15 cellular contexts compared by ENCODE assay signal in the genomic region with DNA sequence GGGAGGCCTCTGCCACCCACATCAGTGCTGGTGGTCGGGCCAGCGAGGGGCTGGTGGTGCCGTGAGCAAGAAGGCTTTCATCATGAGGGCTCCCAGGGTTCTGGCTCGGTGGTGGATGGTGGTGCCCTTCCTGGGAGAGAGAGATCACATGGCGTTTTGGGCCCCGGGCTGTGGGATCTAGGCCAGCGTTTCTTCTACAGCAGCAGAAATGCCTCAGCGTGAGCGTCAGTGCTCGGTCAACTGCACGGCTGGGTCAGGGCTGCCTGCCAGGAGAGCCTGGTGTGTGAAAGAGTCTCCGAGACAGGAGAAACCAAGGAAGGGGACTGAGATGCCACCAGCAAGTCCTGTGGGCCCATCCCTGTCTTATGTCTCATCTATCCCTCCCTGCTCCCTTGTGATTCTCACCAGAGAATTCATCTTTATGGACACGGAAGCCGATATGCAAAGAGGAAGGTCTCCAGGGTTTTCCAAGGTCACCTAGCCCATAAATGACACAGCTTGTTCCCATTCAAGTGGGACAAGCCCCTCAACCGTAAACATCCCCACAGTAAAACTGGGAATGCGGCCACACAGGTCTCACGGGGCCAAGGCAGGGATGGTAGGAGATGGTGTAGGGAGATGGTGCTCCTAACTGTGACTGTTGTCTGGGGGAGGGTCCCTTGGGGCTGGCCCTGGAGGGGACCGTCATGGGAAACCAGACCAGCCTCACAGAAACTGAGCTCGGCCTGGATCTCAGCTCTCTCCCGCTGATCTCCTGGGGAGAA.
DNase-seq lines count a peak whose midpoint lies in the region; ATAC-seq and TF ChIP-seq lines count a peak whose summit lies in the region.
"Had no signal": no experiment of that assay in that cellular context is flagged by ENCODE, and none has a peak within 500 bp of the region (broad histone marks: within the 10 kb centered on the region; RNA-seq: fewer than 3 reads in every experiment).

No MANE protein-coding gene starts in this region.

- POLR2A ChIA-PET in activated CD4-positive, alpha-beta T cell treated with anti-CD3 and anti-CD28 coated beads, Interleukin-2, amount 10 ng/mL, durations not matched to agents 7 days and 5 days (lab: Charles Lee), result no interaction called here
- POLR2A ChIA-PET in WTC11 (lab: Charles Lee), result no interaction called here

- in situ Hi-C loops in Caki2 (cut with HindIII; ENCODE audit: low pct_unique_long_range_greater_than_20kb, low sequenced_read_pairs) (no loop called here), brain microvascular endothelial cell (cut with HindIII; ENCODE audit: low pct_ligation_motif_present, low sequenced_read_pairs) (no loop called here)

- H3K9me3 Mint-ChIP-seq in activated CD4-positive, alpha-beta T cell treated with anti-CD3 and anti-CD28 coated beads, Interleukin-2, amount 10 ng/mL, durations not matched to agents 7 days and 5 days, result no peaks in the 10 kb centered on the region
- H3K9me3 Mint-ChIP-seq in WTC11, result no peaks in the 10 kb centered on the region
- H3K9me3 Mint-ChIP-seq: activated naive CD8-positive, alpha-beta T cell treated with anti-CD3 and anti-CD28 coated beads, Interleukin-2, amount 10 ng/mL, durations not matched to agents 7 days and 5 days had no signal

- intact Hi-C loops in left ventricle myocardium inferior (cut with micrococcal nuclease), result no loop called here

- no peaks in the 10 kb centered on the region for H3K27me3 Mint-ChIP-seq in activated CD4-positive, alpha-beta T cell treated with anti-CD3 and anti-CD28 coated beads, Interleukin-2, amount 10 ng/mL, durations not matched to agents 7 days and 5 days
- H3K27me3 Mint-ChIP-seq in WTC11 (ENCODE audit: low read depth), result no peaks in the 10 kb centered on the region
- H3K27me3 Mint-ChIP-seq: activated naive CD8-positive, alpha-beta T cell treated with anti-CD3 and anti-CD28 coated beads, Interleukin-2, amount 10 ng/mL, durations not matched to agents 7 days and 5 days had no signal

- no peaks in the 10 kb centered on the region for H3K4me1 Mint-ChIP-seq in activated CD4-positive, alpha-beta T cell treated with anti-CD3 and anti-CD28 coated beads, Interleukin-2, amount 10 ng/mL, durations not matched to agents 7 days and 5 days
- peaks cover 3% of the 10 kb centered on the region; the same call in 1 of the 2 replicates for H3K4me1 Mint-ChIP-seq in WTC11
- H3K4me1 Mint-ChIP-seq: activated naive CD8-positive, alpha-beta T cell treated with anti-CD3 and anti-CD28 coated beads, Interleukin-2, amount 10 ng/mL, durations not matched to agents 7 days and 5 days had no signal

- H3K4me3 Mint-ChIP-seq in activated CD4-positive, alpha-beta T cell treated with anti-CD3 and anti-CD28 coated beads, Interleukin-2, amount 10 ng/mL, durations not matched to agents 7 days and 5 days, result no peak overlapping the region
- H3K4me3 Mint-ChIP-seq in WTC11, result no peak overlapping the region
- H3K4me3 Mint-ChIP-seq: activated naive CD8-positive, alpha-beta T cell treated with anti-CD3 and anti-CD28 coated beads, Interleukin-2, amount 10 ng/mL, durations not matched to agents 7 days and 5 days had no signal

- H3K36me3 Mint-ChIP-seq in activated CD4-positive, alpha-beta T cell treated with anti-CD3 and anti-CD28 coated beads, Interleukin-2, amount 10 ng/mL, durations not matched to agents 7 days and 5 days (ENCODE audit: low read depth), result no peaks in the 10 kb centered on the region
- H3K36me3 Mint-ChIP-seq in WTC11, result no peaks in the 10 kb centered on the region
- H3K36me3 Mint-ChIP-seq: activated naive CD8-positive, alpha-beta T cell treated with anti-CD3 and anti-CD28 coated beads, Interleukin-2, amount 10 ng/mL, durations not matched to agents 7 days and 5 days had no signal

- peaks cover 4% of the 10 kb centered on the region for H3K27me3 ChIP-seq in brain microvascular endothelial cell (replicated peaks)
- peaks cover 10% of the 10 kb centered on the region for H3K27me3 ChIP-seq in left ventricle myocardium inferior (ENCODE audit: low read depth)

- H3K9me3 ChIP-seq in left ventricle myocardium inferior (replicated peaks), result no peaks in the 10 kb centered on the region

- H3K27ac Mint-ChIP-seq in activated CD4-positive, alpha-beta T cell treated with anti-CD3 and anti-CD28 coated beads, Interleukin-2, amount 10 ng/mL, durations not matched to agents 7 days and 5 days, result no peak overlapping the region
- H3K27ac Mint-ChIP-seq in WTC11, result no peak overlapping the region
- H3K27ac Mint-ChIP-seq: activated naive CD8-positive, alpha-beta T cell treated with anti-CD3 and anti-CD28 coated beads, Interleukin-2, amount 10 ng/mL, durations not matched to agents 7 days and 5 days had no signal

- H3K4me1 ChIP-seq in left ventricle myocardium inferior, result peaks cover 23% of the 10 kb centered on the region
- H3K4me1 ChIP-seq: foreskin keratinocyte had no signal

- H3K36me3 ChIP-seq in brain microvascular endothelial cell (replicated peaks) (no peaks in the 10 kb centered on the region), left ventricle myocardium inferior (no peaks in the 10 kb centered on the region)

- CTCF ChIA-PET in activated CD4-positive, alpha-beta T cell treated with anti-CD3 and anti-CD28 coated beads, Interleukin-2, amount 10 ng/mL, durations not matched to agents 7 days and 5 days (lab: Charles Lee), result no interaction called here
- CTCF ChIA-PET in WTC11 (lab: Charles Lee), result interaction anchor here (0.6 kb wide), 1 partner anchor 234 kb away, joined by 4 read pairs; no protein-coding TSS in a partner anchor

- H3K27ac ChIP-seq in brain microvascular endothelial cell (no peak overlapping the region), left ventricle myocardium inferior (replicated peaks) (peak overlapping the region; percentile 72)
- H3K27ac ChIP-seq: foreskin keratinocyte, HL-60, VCaP had no signal

- ATAC-seq in WTC11, result no peak
- ATAC-seq: foreskin keratinocyte, SK-N-SH treated with all-trans-retinoic acid at 6 μM for 48 hours had no signal

- peak; percentile 47 for DNase-seq in Caki2 (ENCODE audit: low read depth)
- DNase-seq in brain microvascular endothelial cell, result peak; percentile 33
- DNase-seq in left ventricle myocardium inferior, result peak; percentile 71
- DNase-seq in putamen (ENCODE audit: low spot score), result peak; percentile 72
- DNase-seq in activated CD8-positive, alpha-beta memory T cell treated with anti-CD3 and anti-CD28 coated beads, Interleukin-2, amount 50 U/mL, for 4 hours, result no peak
- DNase-seq in activated CD4-positive, alpha-beta T cell treated with anti-CD3 and anti-CD28 coated beads, Interleukin-2, amount 10 ng/mL, durations not matched to agents 7 days and 5 days, result no peak
- no peak for DNase-seq in WTC11 (ENCODE audit: low spot score)
- no peak for DNase-seq in NCI-H1694 treated with DMSO at 0.1 percent for 48 hours (lab: John Stamatoyannopoulos, UW)
- DNase-seq: activated naive CD8-positive, alpha-beta T cell treated with anti-CD3 and anti-CD28 coated beads, Interleukin-2, amount 10 ng/mL, durations not matched to agents 7 days and 5 days; DMS79 treated with DMSO at 0.1 percent for 48 hours; NCI-H2171 treated with DMSO at 0.1 percent for 48 hours had no signal

- no peak for TF ChIP-seq CTCF in brain microvascular endothelial cell (IDR thresholded peaks at IDR 0.05; ENCODE audit: low read depth, low read length, missing control alignments)
- no peak for TF ChIP-seq CTCF in left ventricle myocardium inferior (IDR thresholded peaks at IDR 0.05; ENCODE audit: borderline replicate concordance)
- TF ChIP-seq CTCF in WTC11 (IDR thresholded peaks at IDR 0.05), result no peak

- H3K4me3 ChIP-seq in brain microvascular endothelial cell (ENCODE audit: low read depth, low read length), result no peak overlapping the region
- H3K4me3 ChIP-seq in left ventricle myocardium inferior, result peak overlapping the region; percentile 14

TF ChIP-seq in WTC11, 78 proteins besides CTCF, POLR2A, EP300 and RAD21 (continues in another document):
- no peak for TF ChIP-seq ZNF121 (CRISPR knock-in tag; IDR thresholded peaks at IDR 0.05)
- TF ChIP-seq MXD4 (CRISPR knock-in tag; IDR thresholded peaks at IDR 0.05; ENCODE audit: borderline replicate concordance), result no peak
- no peak for TF ChIP-seq ATF1 (CRISPR knock-in tag; IDR thresholded peaks at IDR 0.05)
- no peak for TF ChIP-seq CBFB (CRISPR knock-in tag; IDR thresholded peaks at IDR 0.05; ENCODE audit: low read depth)
- no peak for TF ChIP-seq HMGA2 (CRISPR knock-in tag; IDR thresholded peaks at IDR 0.05)
- TF ChIP-seq, protein P1, sequence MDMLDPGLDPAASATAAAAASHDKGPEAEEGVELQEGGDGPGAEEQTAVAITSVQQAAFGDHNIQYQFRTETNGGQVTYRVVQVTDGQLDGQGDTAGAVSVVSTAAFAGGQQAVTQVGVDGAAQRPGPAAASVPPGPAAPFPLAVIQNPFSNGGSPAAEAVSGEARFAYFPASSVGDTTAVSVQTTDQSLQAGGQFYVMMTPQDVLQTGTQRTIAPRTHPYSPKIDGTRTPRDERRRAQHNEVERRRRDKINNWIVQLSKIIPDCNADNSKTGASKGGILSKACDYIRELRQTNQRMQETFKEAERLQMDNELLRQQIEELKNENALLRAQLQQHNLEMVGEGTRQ (CRISPR knock-in tag; IDR thresholded peaks at IDR 0.05), result no peak
- no peak for TF ChIP-seq ELF4 (CRISPR knock-in tag; IDR thresholded peaks at IDR 0.05; ENCODE audit: low read depth)
- TF ChIP-seq JUN (CRISPR knock-in tag; IDR thresholded peaks at IDR 0.05), result no peak
- TF ChIP-seq, protein P2, sequence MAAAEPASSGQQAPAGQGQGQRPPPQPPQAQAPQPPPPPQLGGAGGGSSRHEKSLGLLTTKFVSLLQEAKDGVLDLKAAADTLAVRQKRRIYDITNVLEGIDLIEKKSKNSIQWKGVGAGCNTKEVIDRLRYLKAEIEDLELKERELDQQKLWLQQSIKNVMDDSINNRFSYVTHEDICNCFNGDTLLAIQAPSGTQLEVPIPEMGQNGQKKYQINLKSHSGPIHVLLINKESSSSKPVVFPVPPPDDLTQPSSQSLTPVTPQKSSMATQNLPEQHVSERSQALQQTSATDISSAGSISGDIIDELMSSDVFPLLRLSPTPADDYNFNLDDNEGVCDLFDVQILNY (CRISPR knock-in tag; IDR thresholded peaks at IDR 0.05), result no peak
- no peak for TF ChIP-seq SMAD3 (CRISPR knock-in tag; IDR thresholded peaks at IDR 0.05; ENCODE audit: borderline replicate concordance)

Comparison
In these comparisons a context has a peak if more than half of its experiments do, and no peak if none do; other contexts are left out.
1. DNase-seq: peak in Caki2 (single experiment), brain microvascular endothelial cell (single experiment), left ventricle myocardium inferior (single experiment) and putamen (single experiment); none in activated CD8-positive, alpha-beta memory T cell treated with anti-CD3 and anti-CD28 coated beads, Interleukin-2, amount 50 U/mL, for 4 hours (single experiment), activated CD4-positive, alpha-beta T cell treated with anti-CD3 and anti-CD28 coated beads, Interleukin-2, amount 10 ng/mL, durations not matched to agents 7 days and 5 days (single experiment), WTC11 (single experiment) and NCI-H1694 treated with DMSO at 0.1 percent for 48 hours (single experiment).